Comparison of ENCODE assay signal across 9 cellular contexts in genomic region chr12:70241845-70242244, GRCh38. TPM values are rescaled to one million over a fixed set of nuclear protein-coding genes. Genes with fewer than 3 reads are reported as not detected.
DNase-seq lines count a peak whose midpoint lies in the region; ATAC-seq and TF ChIP-seq lines count a peak whose summit lies in the region.
"Had no signal": no experiment of that assay in that cellular context is flagged by ENCODE, and none has a peak within 500 bp of the region (broad histone marks: within the 10 kb centered on the region; RNA-seq: fewer than 3 reads in every experiment).

No MANE protein-coding gene starts in this region.

- H3K4me1 ChIP-seq in GM23248 (ENCODE audit: insufficient read depth) (peaks cover 32% of the 10 kb centered on the region), parathyroid adenoma (peaks cover 15% of the 10 kb centered on the region)

- H3K9me3 ChIP-seq in GM23248 (ENCODE audit: low read depth) (no peaks in the 10 kb centered on the region), parathyroid adenoma (ENCODE audit: control insufficient read depth, low read length) (no peaks in the 10 kb centered on the region)

- no peak for TF ChIP-seq CTCF in epithelial cell of esophagus (IDR thresholded peaks at IDR 0.05; ENCODE audit: insufficient read depth, low read depth, low read length, missing control alignments)
- no peak for TF ChIP-seq CTCF in parathyroid adenoma (IDR thresholded peaks at IDR 0.05)

- no peaks in the 10 kb centered on the region for H3K27me3 ChIP-seq in GM23248 (replicated peaks; ENCODE audit: insufficient read depth)
- H3K27me3 ChIP-seq in parathyroid adenoma (ENCODE audit: control insufficient read depth, insufficient read depth, low read length) = no peaks in the 10 kb centered on the region

- H3K9ac ChIP-seq in GM23248 (peak overlapping the region; percentile 99), parathyroid adenoma (no peak overlapping the region)

- H3K36me3 ChIP-seq in GM23248 (ENCODE audit: low read depth) = peaks cover 14% of the 10 kb centered on the region
- no peaks in the 10 kb centered on the region for H3K36me3 ChIP-seq in parathyroid adenoma (ENCODE audit: control insufficient read depth, insufficient read depth, low read length)

- ATAC-seq in HG03175 (IDR thresholded peaks at IDR 0.05; ENCODE audit: unreplicated experiment) (no peak), HG02885 (IDR thresholded peaks at IDR 0.05; ENCODE audit: poor library complexity, unreplicated experiment) (no peak)

- WGBS in GM23248 (ENCODE audit: low coverage in 1 of 2, low lambda C conversion rate in 2 of 2, missing lambda C conversion rate in 2 of 2), 2 experiments = 50 to 53% methylated on average over 2 of the region's 2 CpGs

- H3K9me2 ChIP-seq in GM23248 (ENCODE audit: insufficient read depth) = no peaks in the 10 kb centered on the region

- in situ Hi-C loops in GM23248 (cut with MboI) = no loop called here

- H3K4me3 ChIP-seq in GM23248 (peak overlapping the region; percentile 97), epithelial cell of esophagus (ENCODE audit: low read length) (peak overlapping the region; percentile 71), parathyroid adenoma (ENCODE audit: low read depth, low read length) (peak overlapping the region; percentile 78)

- DNase-seq in GM23248 (no peak), RKO (ENCODE audit: low spot score) (peak; percentile 43), epithelial cell of esophagus (ENCODE audit: low read depth) (no peak), activated gamma-delta T cell (lab: John Stamatoyannopoulos, UW) (no peak), ureter (ENCODE audit: low spot score) (no peak)
- DNase-seq: anterior cingulate cortex had no signal

- H3K27ac ChIP-seq in GM23248 = peak overlapping the region; percentile 99
- H3K27ac ChIP-seq in parathyroid adenoma = no peak overlapping the region

- H2AFZ ChIP-seq in GM23248 (peak overlapping the region; percentile 79), parathyroid adenoma (no peak overlapping the region)

- peaks cover 64% of the 10 kb centered on the region for H3K79me2 ChIP-seq in GM23248 (ENCODE audit: insufficient read depth)
- peaks cover 31% of the 10 kb centered on the region for H3K79me2 ChIP-seq in parathyroid adenoma

- H3F3A ChIP-seq in GM23248 (ENCODE audit: insufficient read depth) = peaks cover 16% of the 10 kb centered on the region

- H3K4me2 ChIP-seq in GM23248 (ENCODE audit: unreplicated experiment) = peak overlapping the region; percentile 88
- H3K4me2 ChIP-seq in parathyroid adenoma (ENCODE audit: low read length) = peak overlapping the region; percentile 96

- peaks cover 3% of the 10 kb centered on the region; the same call in 1 of the 2 replicates for H4K20me1 ChIP-seq in GM23248 (ENCODE audit: insufficient read depth)

RNA-seq across cellular contexts. Expression of gene CNOT2, which starts 1.4 kb away (rescaled TPM):
- 72.0 and 74.3 TPM in 2 replicates for total RNA-seq in GM23248 (2014; rRNA removed; shearing (Covaris generic))
- polyA plus RNA-seq in GM23248 (2016; fragmentation: Nextera tagmentation; extraction: Ambion mirVana) = 76.1 and 92.4 TPM in 2 replicates
- 119 TPM for total RNA-seq in ureter
